Comparison of ENCODE assay signal across 22 cellular contexts in genomic region chr22:19635644-19636043, GRCh38.
DNase-seq lines count a peak whose midpoint lies in the region; ATAC-seq, FAIRE-seq and TF ChIP-seq lines count a peak whose summit lies in the region.
"Had no signal": no experiment of that assay in that cellular context is flagged by ENCODE, and none has a peak within 500 bp of the region (broad histone marks: within the 10 kb centered on the region; RNA-seq: fewer than 3 reads in every experiment).

No MANE protein-coding gene starts in this region.

- H3K9me3 ChIP-seq in K562 (replicated peaks; ENCODE audit: control insufficient read depth, insufficient read depth, low read depth, low read length) (no peaks in the 10 kb centered on the region), transverse colon (no peaks in the 10 kb centered on the region)
- H3K9me3 ChIP-seq: BLaER1, Caco-2 had no signal

- no peak for TF ChIP-seq CTCF in K562 (IDR thresholded peaks at IDR 0.05 in 2 of 3, conservative IDR thresholded peaks at IDR 0.05 in 1 of 3; ENCODE audit: insufficient read depth in 2 of 3, low read depth in 1 of 3, low read length in 3 of 3)
- TF ChIP-seq CTCF in bronchial epithelial cell (IDR thresholded peaks at IDR 0.05; ENCODE audit: insufficient read depth, low read length, severe bottlenecking), result no peak
- TF ChIP-seq CTCF in transverse colon (IDR thresholded peaks at IDR 0.05), result no peak

- H3K27me3 ChIP-seq in K562 (ENCODE audit: control insufficient read depth in 2 of 2, insufficient read depth in 2 of 2, low read length in 2 of 2), result peaks cover 0 to 4% of the 10 kb centered on the region in 2 experiments; a peak in 1 of 5 replicates
- no peaks in the 10 kb centered on the region for H3K27me3 ChIP-seq in bronchial epithelial cell (ENCODE audit: control insufficient read depth, insufficient read depth, low read length)
- H3K27me3 ChIP-seq in transverse colon, result peaks cover 14% of the 10 kb centered on the region
- H3K27me3 ChIP-seq: BLaER1 had no signal

- DNase-seq in K562 (ENCODE audit: extremely low read depth in 1 of 4, low spot score in 3 of 4), result no peak
- no peak for DNase-seq in bronchial epithelial cell (ENCODE audit: low read depth)
- DNase-seq in left lobe of liver (ENCODE audit: low spot score), result peak; percentile 6
- peak; percentile 2 for DNase-seq in sciatic nerve (ENCODE audit: low spot score)
- DNase-seq in stimulated activated CD8-positive, alpha-beta memory T cell treated with anti-CD3 and anti-CD28 coated beads, Interleukin-4, amount 100 ng/mL, for 48 hours, result no peak
- no peak for DNase-seq in AG20443 (ENCODE audit: low spot score)
- DNase-seq in transverse colon, result no peak
- DNase-seq: CD4-positive, CD25-positive, alpha-beta regulatory T cell; CD8-positive, alpha-beta T cell; DMS153; DND-41; GM23248; H9 had no signal

- H3K4me3 ChIP-seq in K562, result no peak overlapping the region
- no peak overlapping the region for H3K4me3 ChIP-seq in bronchial epithelial cell (ENCODE audit: low read depth, low read length)
- H3K4me3 ChIP-seq in transverse colon, result no peak overlapping the region
- H3K4me3 ChIP-seq: BLaER1, GM23248 had no signal

- 10% methylated on average over 3 of the region's 3 CpGs for WGBS in K562 (ENCODE audit: insufficient coverage, low coverage, missing lambda C conversion rate)
- 59 to 61% methylated on average over 2 to 3 of the region's 3 CpGs for WGBS in transverse colon (ENCODE audit: low coverage in 1 of 2), 2 donors

- POLR2A ChIA-PET in K562 (lab: Yijun Ruan, JAX), result no interaction called here

- no peak for TF ChIP-seq RAD21 in K562 (CRISPR knock-in tag; conservative IDR thresholded peaks at IDR 0.05 in 1 of 2, IDR thresholded peaks at IDR 0.05 in 1 of 2)

- no peak overlapping the region for H3K9ac ChIP-seq in K562 (ENCODE audit: insufficient read depth in 1 of 2, low read depth in 2 of 2, low read length in 2 of 2)
- H3K9ac ChIP-seq: BLaER1, GM23248 had no signal

- no peaks in the 10 kb centered on the region for H3K36me3 ChIP-seq in K562 (ENCODE audit: control insufficient read depth, insufficient read depth, low read length)
- no peaks in the 10 kb centered on the region for H3K36me3 ChIP-seq in bronchial epithelial cell (ENCODE audit: control insufficient read depth, insufficient read depth, low read length)
- no peaks in the 10 kb centered on the region for H3K36me3 ChIP-seq in transverse colon
- H3K36me3 ChIP-seq: BLaER1 had no signal

- no TSS peak for BruUV-seq in K562 (replicated peaks; lab: Mats Ljungman, UMichigan)

- in situ Hi-C loops in K562 (cut with MboI), result no loop called here
- in situ Hi-C loops in transverse colon (cut with MboI; ENCODE audit: low pct_ligation_motif_present in 1 of 4, low pct_unique_long_range_greater_than_20kb in 1 of 4, low sequenced_read_pairs in 3 of 4), result loop anchor here in 3 of 4 donors (25.0 kb wide), 4 partner anchors 423 to 648 kb away; partner anchors contain the start of genes ESS2 (in 1 of the 3), SLC25A1 (in 1 of the 3) and TSSK2 (in 1 of the 3)

- no peak for FAIRE-seq in K562 (lab: Jason Lieb, UNC)
- peak; percentile 88 for FAIRE-seq in bronchial epithelial cell (lab: Jason Lieb, UNC)
- FAIRE-seq: G401.6, GM12892, GM19239, H1 had no signal

- TF ChIP-seq EP300 in K562 (IDR thresholded peaks at IDR 0.05; ENCODE audit: low read length) (no peak), transverse colon (IDR thresholded peaks at IDR 0.05; ENCODE audit: low read depth) (no peak)

- H2AFZ ChIP-seq in K562 (ENCODE audit: low read depth, low read length), result no peak overlapping the region
- H2AFZ ChIP-seq: GM23248 had no signal

- H3K27ac ChIP-seq in K562 (ENCODE audit: extremely low read depth, low read depth, low read length) (no peak overlapping the region), transverse colon (no peak overlapping the region)
- H3K27ac ChIP-seq: BLaER1, C4-2B, GM23248 had no signal

- CTCF ChIA-PET in K562 (lab: Yijun Ruan, JAX; ENCODE audit: low intra/inter-chr PET ratio), result no interaction called here

- intact Hi-C loops in K562 (cut with micrococcal nuclease), result no loop called here
- intact Hi-C loops in sciatic nerve (cut with DNase I), result no loop called here
- intact Hi-C loops in transverse colon (cut with DNase I; ENCODE audit: low total_unique reads), result no loop called here

- no peak for TF ChIP-seq POLR2A in K562 (conservative IDR thresholded peaks at IDR 0.05)
- no peak for TF ChIP-seq POLR2A in transverse colon (IDR thresholded peaks at IDR 0.05)

- H3K9me1 ChIP-seq in K562 (ENCODE audit: control insufficient read depth, insufficient read depth, low read length), result no peaks in the 10 kb centered on the region

- no peaks in the 10 kb centered on the region; the same call in 1 of the 2 replicates for H4K20me1 ChIP-seq in K562 (replicated peaks; ENCODE audit: control insufficient read depth, insufficient read depth, low read length)
- H4K20me1 ChIP-seq: BLaER1 had no signal

- H3K4me1 ChIP-seq in K562 (replicated peaks in 1 of 2; ENCODE audit: control insufficient read depth in 2 of 2, insufficient read depth in 2 of 2, low read length in 2 of 2) (peaks cover 8 to 19% of the 10 kb centered on the region in 2 experiments; a peak in 4 of 5 replicates), transverse colon (no peaks in the 10 kb centered on the region)
- H3K4me1 ChIP-seq: Caco-2 had no signal

- no peak for ATAC-seq in K562
- ATAC-seq in left lobe of liver, result no peak
- ATAC-seq in sciatic nerve, result no peak
- no peak for ATAC-seq in HG02973 (IDR thresholded peaks at IDR 0.05; ENCODE audit: unreplicated experiment)
- ATAC-seq: CD8-positive, alpha-beta T cell; HCT116 had no signal

- H3K4me2 ChIP-seq in K562 (ENCODE audit: insufficient read depth, low read length), result no peak overlapping the region
- H3K4me2 ChIP-seq: BLaER1 had no signal

- no peaks in the 10 kb centered on the region for H3K79me2 ChIP-seq in K562 (ENCODE audit: control insufficient read depth, insufficient read depth, low read length)

TF ChIP-seq in K562, 482 proteins besides CTCF, POLR2A, EP300 and RAD21:
- TF ChIP-seq TFE3 (CRISPR knock-in tag; IDR thresholded peaks at IDR 0.05) (peak; percentile 93), RAD51 (IDR thresholded peaks at IDR 0.05; ENCODE audit: borderline replicate concordance, low read depth) (peak; percentile 80), RFX5 (IDR thresholded peaks at IDR 0.05; ENCODE audit: low read depth, low read length) (no peak), CREB3 (tag; conservative IDR thresholded peaks at IDR 0.05; ENCODE audit: low read depth) (no peak), KLF6 (CRISPR knock-in tag; IDR thresholded peaks at IDR 0.05; ENCODE audit: borderline replicate concordance) (no peak), SIN3A (IDR thresholded peaks at IDR 0.05; ENCODE audit: borderline replicate concordance in 2 of 2, control insufficient read depth in 1 of 2, low read depth in 2 of 2, low read length in 2 of 2) (0 out of 4 replicates have a peak, but pooled peaks of 1 of the 2 experiments have one; percentile 16), PKNOX1 (IDR thresholded peaks at IDR 0.05) (peak; percentile 70), MXD1 (CRISPR knock-in tag; IDR thresholded peaks at IDR 0.05; ENCODE audit: borderline replicate concordance, poor library complexity, severe bottlenecking) (no peak), USF2 (CRISPR knock-in tag; IDR thresholded peaks at IDR 0.05) (0 out of 2 replicates have a peak, but pooled peaks have one; percentile 29)

Comparison
In these comparisons a context has a peak if more than half of its experiments do, and no peak if none do; other contexts are left out.
1. DNase-seq: peak in left lobe of liver (single experiment) and sciatic nerve (single experiment); none in K562 (0 of 4), bronchial epithelial cell (single experiment), stimulated activated CD8-positive, alpha-beta memory T cell treated with anti-CD3 and anti-CD28 coated beads, Interleukin-4, amount 100 ng/mL, for 48 hours (single experiment), AG20443 (single experiment) and transverse colon (single experiment).